In genomic region chr3:48364840-48365239, GRCh38 we compare ENCODE assay signal across 8 cellular contexts. TPM values are rescaled to one million over a fixed set of nuclear protein-coding genes. Genes with fewer than 3 reads are reported as not detected.
"Had no signal": no experiment of that assay in that cellular context is flagged by ENCODE, and none has a peak within 500 bp of the region (broad histone marks: within the 10 kb centered on the region; RNA-seq: fewer than 3 reads in every experiment).

No MANE protein-coding gene starts in this region.

- FAIRE-seq: H1, H54, HepG2 had no signal

- H3K4me1 Mint-ChIP-seq: IgD-negative memory B cell had no signal

- DNase-seq: H9, HFFc6 had no signal

- H3K4me3 Mint-ChIP-seq: GM23338, H9, HFFc6 had no signal

- H3K4me3 ChIP-seq: GM23338 had no signal

- H3K27ac Mint-ChIP-seq: GM23338, H9, HFFc6 had no signal

RNA-seq across cellular contexts. Expression of gene FBXW12, which starts 7.2 kb away (rescaled TPM):
- total RNA-seq: GM23338, HepG2, HFFc6, HT1080 had no signal

RNA-seq across cellular contexts. Expression of gene SPINK8, which starts 31.4 kb away (rescaled TPM):
- total RNA-seq: GM23338, H1, H9, HepG2, HFFc6, HT1080 had no signal
